ENCODE assay signal across 8 cellular contexts in the genomic region with DNA sequence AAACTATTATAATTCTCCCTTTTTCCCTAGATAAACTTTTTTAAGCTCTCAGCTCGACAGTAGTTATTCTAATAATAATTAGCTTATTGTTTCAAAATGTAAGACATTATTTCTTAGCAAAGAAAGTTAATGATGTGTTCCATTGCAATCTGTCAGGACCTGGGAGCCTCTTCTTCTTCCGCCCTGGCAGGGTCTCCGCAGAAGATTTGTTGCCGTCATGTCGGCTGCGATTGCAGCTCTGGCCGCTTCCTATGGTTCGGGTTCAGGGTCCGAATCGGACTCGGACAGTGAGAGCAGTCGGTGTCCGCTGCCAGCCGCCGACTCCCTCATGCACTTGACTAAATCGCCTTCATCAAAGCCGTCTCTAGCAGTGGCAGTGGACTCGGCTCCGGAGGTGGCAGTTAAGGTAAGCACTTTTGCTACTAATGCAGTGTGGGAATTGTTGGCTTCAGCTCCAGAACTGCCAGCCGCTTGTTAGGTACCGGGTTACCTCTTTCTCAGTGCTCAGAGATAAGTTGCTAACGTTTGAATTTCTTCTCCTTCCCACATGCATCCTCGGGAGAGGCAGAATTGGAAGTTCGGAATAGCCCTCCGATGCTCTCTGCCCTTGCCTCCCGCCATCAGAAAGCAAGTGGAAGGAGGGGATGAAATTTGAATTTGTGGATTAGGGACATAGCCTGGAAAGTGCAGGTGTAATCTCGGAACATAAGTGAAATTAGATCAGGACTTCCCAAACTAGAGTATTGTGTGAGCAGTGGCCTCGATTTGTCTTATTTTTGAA. TPM values are rescaled to one million over a fixed set of nuclear protein-coding genes. Genes with fewer than 3 reads are reported as not detected.
A peak's percentile ranks its signal among the peaks of the same experiment; 100 is the strongest.
DNase-seq lines count a peak whose midpoint lies in the region; ATAC-seq and TF ChIP-seq lines count a peak whose summit lies in the region.

A gene (plus strand): TSS at position 200 of the 781 bp plus-strand sequence. CDS start 18 bp downstream, at position 218.

- H3K4me3 ChIP-seq in AG04449 (ENCODE audit: low read depth, low read length) = peak within 1 kb of the TSS; percentile 95
- H3K4me3 ChIP-seq in PC-3 (ENCODE audit: low read length) = peak within 1 kb of the TSS; percentile 82
- peak within 1 kb of the TSS; percentile 92 for H3K4me3 ChIP-seq in trophoblast cell (ENCODE audit: low read depth, low read length)
- H3K4me3 ChIP-seq in urinary bladder (ENCODE audit: low read depth, low read length) = peak within 1 kb of the TSS; percentile 77

- no peak within 1 kb of the TSS for H2AK5ac ChIP-seq in trophoblast cell (ENCODE audit: low read length)

- peak within 1 kb of the TSS; percentile 90 for H2BK120ac ChIP-seq in trophoblast cell (ENCODE audit: insufficient read depth, low read length, poor library complexity)

- H3K36me3 Mint-ChIP-seq in activated T-helper 17 cell treated with anti-CD3 and anti-CD28 coated beads, Interleukin-2, amount 50 U/mL, for 72 hours (ENCODE audit: low read depth) = peaks cover 2% of the 10 kb centered on the region

- H3K4me1 ChIP-seq in PC-3 (ENCODE audit: insufficient read depth, low read length) = peaks cover 33% of the 10 kb centered on the region
- H3K4me1 ChIP-seq in trophoblast cell (ENCODE audit: control insufficient read depth in 1 of 2, insufficient read depth in 2 of 2, low read length in 2 of 2) = peaks cover 6% of the 10 kb centered on the region in 2 experiments
- H3K4me1 ChIP-seq in urinary bladder (ENCODE audit: insufficient read depth) = peaks cover 8% of the 10 kb centered on the region

- H3K9me3 Mint-ChIP-seq in activated T-helper 17 cell treated with anti-CD3 and anti-CD28 coated beads, Interleukin-2, amount 50 U/mL, for 72 hours = no peaks in the 10 kb centered on the region

- intact Hi-C loops in PC-3 (cut with micrococcal nuclease) = no loop called here

- peak within 1 kb of the TSS; percentile 97 for H2BK5ac ChIP-seq in trophoblast cell (ENCODE audit: low read depth, low read length, poor library complexity)

- TF ChIP-seq CTCF in AG04449 (IDR thresholded peaks at IDR 0.05; ENCODE audit: insufficient read depth, low read length, missing control alignments) (no peak), PC-3 (conservative IDR thresholded peaks at IDR 0.05; ENCODE audit: low read depth, low read length) (no peak)

- H2AFZ ChIP-seq in PC-3 (ENCODE audit: low read length) (peak within 1 kb of the TSS; percentile 97), trophoblast cell (ENCODE audit: insufficient read depth, low read length, poor library complexity) (peak within 1 kb of the TSS; percentile 86)

- ATAC-seq in GM18868 (IDR thresholded peaks at IDR 0.05; ENCODE audit: unreplicated experiment) (peak; percentile 40), HG03097 (IDR thresholded peaks at IDR 0.05; ENCODE audit: low FRiP score, unreplicated experiment) (peak; percentile 40), PC-3 (peak; percentile 39)
- ATAC-seq in activated T-helper 17 cell treated with anti-CD3 and anti-CD28 coated beads, Interleukin-2, amount 50 U/mL, for 72 hours (replicated peaks) = peak; percentile 48

- H3K79me1 ChIP-seq in trophoblast cell (ENCODE audit: low read length) = peaks cover 10% of the 10 kb centered on the region

- H4K8ac ChIP-seq in trophoblast cell (ENCODE audit: low read depth, low read length) = peak within 1 kb of the TSS; percentile 80

- H3K79me2 ChIP-seq in PC-3 (ENCODE audit: low read length) = peaks cover 68% of the 10 kb centered on the region
- peaks cover 16% of the 10 kb centered on the region for H3K79me2 ChIP-seq in trophoblast cell (ENCODE audit: control insufficient read depth, insufficient read depth, low read length, poor library complexity)

- no peak within 1 kb of the TSS for H3K4me3 Mint-ChIP-seq in activated T-helper 17 cell treated with anti-CD3 and anti-CD28 coated beads, Interleukin-2, amount 50 U/mL, for 72 hours

- H4K12ac ChIP-seq in trophoblast cell (ENCODE audit: low read depth, low read length) = peak within 1 kb of the TSS; percentile 69

- H3K9me3 ChIP-seq in PC-3 (ENCODE audit: low read length) = no peaks in the 10 kb centered on the region
- no peaks in the 10 kb centered on the region for H3K9me3 ChIP-seq in trophoblast cell (ENCODE audit: insufficient read depth, low read depth, low read length)

- peak within 1 kb of the TSS; percentile 64 for H3K4ac ChIP-seq in trophoblast cell (ENCODE audit: low read depth, low read length)

- H3K27ac ChIP-seq in PC-3 (ENCODE audit: low read length) = peak within 1 kb of the TSS; percentile 29
- peak within 1 kb of the TSS; percentile 94 for H3K27ac ChIP-seq in trophoblast cell (ENCODE audit: low read depth, low read length)
- peak within 1 kb of the TSS; percentile 73 for H3K27ac ChIP-seq in urinary bladder (ENCODE audit: low read depth)

- peak within 1 kb of the TSS; percentile 87 for H3K4me2 ChIP-seq in PC-3 (ENCODE audit: low read length)
- peak within 1 kb of the TSS; percentile 71 for H3K4me2 ChIP-seq in trophoblast cell (ENCODE audit: low read length)

- POLR2A ChIA-PET in AG04449 (lab: Yijun Ruan, JAX) = interaction anchor here (0.9 kb wide), 1 partner anchor 493 kb away, joined by 3 read pairs; no protein-coding TSS in a partner anchor
- POLR2A ChIA-PET in PC-3 (lab: Charles Lee; ENCODE audit: unreplicated experiment) = no interaction called here

- peak within 1 kb of the TSS; percentile 62 for H2BK12ac ChIP-seq in trophoblast cell (ENCODE audit: low read length)

- H3K23ac ChIP-seq in trophoblast cell (ENCODE audit: low read length) = no peak within 1 kb of the TSS

- peaks cover 5% of the 10 kb centered on the region for H3K4me1 Mint-ChIP-seq in activated T-helper 17 cell treated with anti-CD3 and anti-CD28 coated beads, Interleukin-2, amount 50 U/mL, for 72 hours

- H3K27me3 ChIP-seq in PC-3 (ENCODE audit: low read length) = no peaks in the 10 kb centered on the region
- H3K27me3 ChIP-seq in trophoblast cell (ENCODE audit: insufficient read depth, low read length) = no peaks in the 10 kb centered on the region

- TSS peak; percentile 61 for BruUV-seq in PC-3 (replicated peaks; lab: Mats Ljungman, UMichigan)

- no CpG with 5 or more reads among the region's 28 CpGs for WGBS in trophoblast cell (ENCODE audit: extremely low coverage, insufficient coverage, insufficient read length)
- under 1% methylated on average over 28 of the region's 28 CpGs for WGBS in urinary bladder

- H3K27ac Mint-ChIP-seq in activated T-helper 17 cell treated with anti-CD3 and anti-CD28 coated beads, Interleukin-2, amount 50 U/mL, for 72 hours = no peak within 1 kb of the TSS

- H3K27me3 Mint-ChIP-seq in activated T-helper 17 cell treated with anti-CD3 and anti-CD28 coated beads, Interleukin-2, amount 50 U/mL, for 72 hours = no peaks in the 10 kb centered on the region

- CTCF ChIA-PET in AG04449 (lab: Yijun Ruan, JAX) (interaction anchor here (1.4 to 3.9 kb wide), 3 partner anchors 36 to 210 kb away, joined by 4 to 28 read pairs (median 9); no protein-coding TSS in a partner anchor), PC-3 (lab: Charles Lee) (interaction anchor here (0.6 kb wide), 1 partner anchor 276 kb away, joined by 3 read pairs; no protein-coding TSS in a partner anchor)

- peak within 1 kb of the TSS; percentile 91 for H4K91ac ChIP-seq in trophoblast cell (ENCODE audit: low read depth, low read length)

- DNase-seq in AG04449 (ENCODE audit: low read depth, low spot score) (no peak), PC-3 (no peak), germinal center (ENCODE audit: low spot score) (peak; percentile 52), trophoblast cell (no peak)

- no peaks in the 10 kb centered on the region for H3F3A ChIP-seq in PC-3 (ENCODE audit: low read length, unreplicated experiment)

- peak within 1 kb of the TSS; percentile 96 for H3K14ac ChIP-seq in trophoblast cell (ENCODE audit: low read length)

- no peaks in the 10 kb centered on the region for H4K20me1 ChIP-seq in PC-3 (ENCODE audit: low read length)

- H3K9ac ChIP-seq in PC-3 (ENCODE audit: low read length) = peak within 1 kb of the TSS; percentile 81
- peak within 1 kb of the TSS; percentile 94 for H3K9ac ChIP-seq in trophoblast cell (ENCODE audit: low read length)

- H3K36me3 ChIP-seq in PC-3 (ENCODE audit: low read depth, low read length) = no peaks in the 10 kb centered on the region
- H3K36me3 ChIP-seq in trophoblast cell (ENCODE audit: control insufficient read depth in 1 of 2, insufficient read depth in 2 of 2, low read length in 2 of 2) = no peaks in the 10 kb centered on the region
- H3K36me3 ChIP-seq in urinary bladder (ENCODE audit: insufficient read depth) = no peaks in the 10 kb centered on the region

- peak within 1 kb of the TSS; percentile 97 for H3K18ac ChIP-seq in trophoblast cell (ENCODE audit: low read length)

- no peaks in the 10 kb centered on the region for H3K9me2 ChIP-seq in PC-3 (replicated peaks; ENCODE audit: low read length)

RNA-seq across cellular contexts. Expression of the gene that starts here (rescaled TPM):
- total RNA-seq in PC-3 (2014; rRNA removed) (7.4 and 8.9 TPM in 2 replicates), urinary bladder (33.9 TPM)
- 10 to 100 TPM; 27.1 to 30.4 TPM for total RNA-seq in activated T-helper 17 cell treated with anti-CD3 and anti-CD28 coated beads, Interleukin-2, amount 50 U/mL, for 72 hours
- polyA plus RNA-seq in trophoblast cell (2013) = 15.4 and 16.6 TPM in 2 replicates
- polyA plus RNA-seq in urinary bladder = 12.4 TPM

Comparison
In these comparisons a context has a peak if more than half of its experiments do, and no peak if none do; other contexts are left out.
1. H3K27ac ChIP-seq: peak in every context shown above with its lines; median percentile 94 in trophoblast cell; 73 in urinary bladder; 29 in PC-3.